ENCODE assay signal across 18 cellular contexts in genomic region chr16:84450176-84450865, GRCh38.
"Had no signal": no experiment of that assay in that cellular context is flagged by ENCODE, and none has a peak within 500 bp of the region (broad histone marks: within the 10 kb centered on the region; RNA-seq: fewer than 3 reads in every experiment).

No MANE protein-coding gene starts in this region.

- H3K9me3 Mint-ChIP-seq: central memory CD8-positive, alpha-beta T cell had no signal

- H3K27me3 Mint-ChIP-seq: central memory CD8-positive, alpha-beta T cell had no signal

- H3K27ac Mint-ChIP-seq: activated naive CD8-positive, alpha-beta T cell; brain; naive thymus-derived CD4-positive, alpha-beta T cell had no signal

- DNase-seq: activated CD4-positive, alpha-beta T cell treated with anti-CD3 and anti-CD28 coated beads, Interleukin-2, amount 50 U/mL, for 4 hours; activated gamma-delta T cell treated with Interleukin-2 at 50 U/mL for 16 hours; activated T-cell treated with anti-CD3 and anti-CD28 coated beads, Interleukin-2, amount 50 U/mL, for 1 hour; effector CD8-positive, alpha-beta T cell; heart right ventricle; naive thymus-derived CD4-positive, alpha-beta T cell; occipital lobe; right cardiac atrium; stimulated activated CD4-positive, alpha-beta T cell treated with anti-CD3 and anti-CD28 coated beads, Interleukin-4, amount 100 ng/mL, for 4 hours; stimulated activated CD8-positive, alpha-beta memory T cell treated with anti-CD3 and anti-CD28 coated beads, Interleukin-4, amount 100 ng/mL, for 48 hours; stimulated activated naive CD8-positive, alpha-beta T cell treated with anti-CD3 and anti-CD28 coated beads, Interleukin-15, Interleukin-2, amounts not matched to agents 100 U/mL and 50 U/mL, for 24 hours had no signal

- H3K27me3 ChIP-seq: suprapubic skin, upper lobe of left lung had no signal

- H3K36me3 ChIP-seq: gastroesophageal sphincter, heart right ventricle, prostate gland, suprapubic skin had no signal

- H3K4me1 ChIP-seq: gastroesophageal sphincter, heart right ventricle, prostate gland, suprapubic skin, upper lobe of left lung had no signal

- H3K4me3 Mint-ChIP-seq: activated naive CD8-positive, alpha-beta T cell; brain; central memory CD8-positive, alpha-beta T cell; naive thymus-derived CD4-positive, alpha-beta T cell had no signal

- H3K4me1 Mint-ChIP-seq: central memory CD8-positive, alpha-beta T cell had no signal

- H3K36me3 Mint-ChIP-seq: activated naive CD8-positive, alpha-beta T cell had no signal

- H3K9me3 ChIP-seq: gastroesophageal sphincter, heart right ventricle, prostate gland, suprapubic skin, upper lobe of left lung had no signal

- ATAC-seq: gastroesophageal sphincter; naive thymus-derived CD4-positive, alpha-beta T cell; stimulated activated naive CD8-positive, alpha-beta T cell treated with anti-CD3 and anti-CD28 coated beads, Interleukin-15, Interleukin-2, amounts not matched to agents 100 U/mL and 50 U/mL, for 24 hours had no signal

- H3K27ac ChIP-seq: gastroesophageal sphincter, heart right ventricle, suprapubic skin, upper lobe of left lung had no signal

- H3K4me3 ChIP-seq: gastroesophageal sphincter, heart right ventricle, prostate gland, suprapubic skin, upper lobe of left lung had no signal
